Comparison of ENCODE assay signal across 7 cellular contexts in the genomic region with DNA sequence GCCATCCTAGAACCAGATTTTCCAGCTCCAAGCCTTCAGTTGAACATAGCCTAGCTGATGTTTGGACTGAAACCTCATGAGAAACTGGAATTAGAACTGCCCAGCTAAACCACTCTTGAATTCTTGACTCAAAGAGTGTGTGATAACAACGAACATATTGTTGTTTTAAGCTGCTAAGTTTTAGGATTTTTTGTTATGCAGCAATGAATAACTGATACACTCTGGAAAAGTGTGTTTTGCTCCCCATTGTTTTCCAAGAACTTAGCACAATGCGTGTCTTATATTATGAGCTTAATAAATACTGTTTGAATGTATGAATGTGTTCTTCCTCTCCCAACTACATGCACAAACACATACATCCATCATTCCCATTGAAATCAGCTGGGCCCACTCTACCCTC.
"Had no signal": no experiment of that assay in that cellular context is flagged by ENCODE, and none has a peak within 500 bp of the region (broad histone marks: within the 10 kb centered on the region; RNA-seq: fewer than 3 reads in every experiment).

No MANE protein-coding gene starts in this region.

- ATAC-seq: GM12878 had no signal

- H3K4me3 ChIP-seq: GM12878 had no signal

- DNase-seq: GDM1, GF-D8 had no signal

- FAIRE-seq: G401.6, GM12878, GM12891, GM18507, GM19239 had no signal
